In the genomic region with DNA sequence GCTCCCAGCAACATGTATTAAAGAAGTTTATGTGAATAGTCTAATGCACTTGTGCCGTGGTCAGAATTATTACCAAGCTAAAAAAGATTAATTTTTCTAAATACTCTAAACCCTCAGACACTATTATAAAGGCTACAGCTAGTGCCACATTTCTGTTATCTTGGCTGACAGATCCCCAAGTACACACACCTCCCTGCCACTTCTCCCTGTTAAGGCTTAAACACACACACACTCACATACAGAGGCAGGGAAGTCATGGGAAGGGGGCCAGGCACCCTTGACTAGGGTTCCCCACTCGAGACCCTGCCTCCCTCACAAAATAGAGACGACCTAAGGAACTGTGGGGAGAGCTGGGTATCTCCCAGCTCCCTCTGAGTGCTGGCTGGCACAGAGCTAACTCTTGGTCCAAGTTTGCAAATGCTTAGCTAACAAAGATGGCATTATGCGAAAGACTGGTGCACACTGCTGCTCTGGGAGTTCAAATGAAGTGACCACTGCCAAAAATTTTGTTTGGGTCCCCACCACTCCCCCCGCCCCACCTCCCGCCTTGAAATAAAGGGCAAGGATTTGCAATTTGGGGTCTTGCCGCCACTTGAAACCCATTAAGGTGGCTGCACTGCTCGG, we compare ENCODE assay signal across 15 cellular contexts. TPM values are rescaled to one million over a fixed set of nuclear protein-coding genes. Genes with fewer than 3 reads are reported as not detected.
DNase-seq lines count a peak whose midpoint lies in the region; ATAC-seq and TF ChIP-seq lines count a peak whose summit lies in the region.
"Had no signal": no experiment of that assay in that cellular context is flagged by ENCODE, and none has a peak within 500 bp of the region (broad histone marks: within the 10 kb centered on the region; RNA-seq: fewer than 3 reads in every experiment).

No MANE protein-coding gene starts in this region.

- H3K4me3 ChIP-seq in heart right ventricle: no peak overlapping the region
- no peak overlapping the region for H3K4me3 ChIP-seq in neural progenitor cell
- H3K4me3 ChIP-seq: transverse colon had no signal

- H3K79me2 ChIP-seq in neural progenitor cell (ENCODE audit: low read depth): peaks cover 96% of the 10 kb centered on the region

- H3K4me1 ChIP-seq in heart right ventricle (peaks cover 0 to 74% (median 40%) of the 10 kb centered on the region in 9 donors), neural progenitor cell (peaks cover 15% of the 10 kb centered on the region)

- H4K20me1 ChIP-seq in neural progenitor cell (ENCODE audit: low read depth): peaks cover 100% of the 10 kb centered on the region

- H3K4me3 Mint-ChIP-seq in activated T-helper 1 cell treated with anti-CD3 and anti-CD28 coated beads, Interleukin-12 subunit alpha, Interleukin-12 subunit beta, Interleukin-2, Interleukin-4 antibody, amounts not matched to agents 30 ng/mL and 10 ng/mL and 1 ng/mL, durations not matched to agents 14 hours and 24 hours and 36 hours: no peak overlapping the region
- H3K4me3 Mint-ChIP-seq in neural progenitor cell (no peak overlapping the region), Calu3 (ENCODE audit: low read depth, unreplicated experiment) (no peak overlapping the region)
- H3K4me3 Mint-ChIP-seq: activated T-cell treated with anti-CD3 and anti-CD28 coated beads, Interleukin-2, amount 50 U/mL, for 4 hours; T-cell had no signal

- peak overlapping the region in 9 of 10 donors; percentile 44 to 86 (median 67) for H3K27ac ChIP-seq in heart right ventricle
- H3K27ac ChIP-seq in neural progenitor cell: no peak overlapping the region

- intact Hi-C loops in activated T-helper 1 cell treated with anti-CD3 and anti-CD28 coated beads, Interleukin-12 subunit alpha, Interleukin-12 subunit beta, Interleukin-2, Interleukin-4 antibody, amounts not matched to agents 30 ng/mL and 10 ng/mL and 1 ng/mL, durations not matched to agents 14 hours and 24 hours and 36 hours (cut with micrococcal nuclease): no loop called here
- intact Hi-C loops in heart right ventricle (cut with DNase I): loop anchor here in 2 of 10 donors (5.0 to 10.0 kb wide), 2 partner anchors 34 to 62 kb away; no protein-coding TSS in a partner anchor
- intact Hi-C loops in Calu3 (cut with micrococcal nuclease; ENCODE audit: unreplicated experiment): no loop called here

- DNase-seq in CMK (ENCODE audit: low read depth) (peak; percentile 36), heart right ventricle (no peak), neural progenitor cell (ENCODE audit: low spot score) (no peak), NCI-H2029 treated with DMSO at 0.1 percent for 48 hours (lab: John Stamatoyannopoulos, UW) (no peak), Calu3 (no peak)
- DNase-seq in activated T-helper 1 cell treated with anti-CD3 and anti-CD28 coated beads, Interleukin-12 subunit alpha, Interleukin-12 subunit beta, Interleukin-2, Interleukin-4 antibody, amounts not matched to agents 30 ng/mL and 10 ng/mL and 1 ng/mL, durations not matched to agents 14 hours and 24 hours and 36 hours (ENCODE audit: low spot score): no peak
- no peak for DNase-seq in activated CD4-positive, alpha-beta T cell treated with anti-CD3 and anti-CD28 coated beads, Interleukin-2, amount 50 U/mL, for 48 hours
- DNase-seq: activated CD4-positive, alpha-beta T cell treated with anti-CD3 and anti-CD28 coated beads for 4 hours; activated T-cell treated with anti-CD3 and anti-CD28 coated beads, Interleukin-2, amount 50 U/mL, for 4 hours; effector memory CD4-positive, alpha-beta T cell; NCI-H1694; NCI-H524 treated with DMSO at 0.1 percent for 48 hours; T-cell; transverse colon had no signal

- no peak overlapping the region for H2AFZ ChIP-seq in neural progenitor cell (replicated peaks)

- peak overlapping the region; percentile 53 for H3K27ac Mint-ChIP-seq in activated T-helper 1 cell treated with anti-CD3 and anti-CD28 coated beads, Interleukin-12 subunit alpha, Interleukin-12 subunit beta, Interleukin-2, Interleukin-4 antibody, amounts not matched to agents 30 ng/mL and 10 ng/mL and 1 ng/mL, durations not matched to agents 14 hours and 24 hours and 36 hours
- H3K27ac Mint-ChIP-seq in neural progenitor cell (peak overlapping the region; percentile 64), Calu3 (ENCODE audit: unreplicated experiment) (no peak overlapping the region)

- 46 to 64% methylated on average over 8 of the region's 8 CpGs for WGBS in heart right ventricle, 2 donors

- H3F3A ChIP-seq in neural progenitor cell (ENCODE audit: low read depth): peaks cover 33% of the 10 kb centered on the region

- peaks cover 0 to 95% (median 25%) of the 10 kb centered on the region in 9 donors for H3K36me3 ChIP-seq in heart right ventricle
- peaks cover 2% of the 10 kb centered on the region for H3K36me3 ChIP-seq in neural progenitor cell

- peaks cover 63% of the 10 kb centered on the region for H3K4me1 Mint-ChIP-seq in activated T-helper 1 cell treated with anti-CD3 and anti-CD28 coated beads, Interleukin-12 subunit alpha, Interleukin-12 subunit beta, Interleukin-2, Interleukin-4 antibody, amounts not matched to agents 30 ng/mL and 10 ng/mL and 1 ng/mL, durations not matched to agents 14 hours and 24 hours and 36 hours (ENCODE audit: low read depth)
- H3K4me1 Mint-ChIP-seq in neural progenitor cell (peaks cover 59% of the 10 kb centered on the region), Calu3 (ENCODE audit: low read depth, unreplicated experiment) (no peaks in the 10 kb centered on the region)

- no peaks in the 10 kb centered on the region for H3K27me3 Mint-ChIP-seq in activated T-helper 1 cell treated with anti-CD3 and anti-CD28 coated beads, Interleukin-12 subunit alpha, Interleukin-12 subunit beta, Interleukin-2, Interleukin-4 antibody, amounts not matched to agents 30 ng/mL and 10 ng/mL and 1 ng/mL, durations not matched to agents 14 hours and 24 hours and 36 hours (ENCODE audit: insufficient read depth)
- H3K27me3 Mint-ChIP-seq in neural progenitor cell (ENCODE audit: insufficient read depth, low read depth): peaks cover 4% of the 10 kb centered on the region
- no peaks in the 10 kb centered on the region for H3K27me3 Mint-ChIP-seq in Calu3 (ENCODE audit: unreplicated experiment)
- H3K27me3 Mint-ChIP-seq: T-cell had no signal

- H3K36me3 Mint-ChIP-seq in activated T-helper 1 cell treated with anti-CD3 and anti-CD28 coated beads, Interleukin-12 subunit alpha, Interleukin-12 subunit beta, Interleukin-2, Interleukin-4 antibody, amounts not matched to agents 30 ng/mL and 10 ng/mL and 1 ng/mL, durations not matched to agents 14 hours and 24 hours and 36 hours (ENCODE audit: low read depth): peaks cover 69% of the 10 kb centered on the region
- H3K36me3 Mint-ChIP-seq in neural progenitor cell (peaks cover 59% of the 10 kb centered on the region), Calu3 (ENCODE audit: insufficient read depth, unreplicated experiment) (no peaks in the 10 kb centered on the region)

- TF ChIP-seq CTCF in heart right ventricle (IDR thresholded peaks at IDR 0.05): no peak
- TF ChIP-seq CTCF in neural progenitor cell (IDR thresholded peaks at IDR 0.05): no peak
- no peak for TF ChIP-seq CTCF in Calu3 (IDR thresholded peaks at IDR 0.05; ENCODE audit: unreplicated experiment)

- peak; percentile 10 to 69 (median 36) for ATAC-seq in heart right ventricle
- no peak for ATAC-seq in HG03139 (IDR thresholded peaks at IDR 0.05; ENCODE audit: unreplicated experiment)
- ATAC-seq: activated T-cell treated with anti-CD3 and anti-CD28 coated beads, Interleukin-2, amount 50 U/mL, for 4 hours; T-cell had no signal

- no peaks in the 10 kb centered on the region for H3K9me3 Mint-ChIP-seq in activated T-helper 1 cell treated with anti-CD3 and anti-CD28 coated beads, Interleukin-12 subunit alpha, Interleukin-12 subunit beta, Interleukin-2, Interleukin-4 antibody, amounts not matched to agents 30 ng/mL and 10 ng/mL and 1 ng/mL, durations not matched to agents 14 hours and 24 hours and 36 hours
- H3K9me3 Mint-ChIP-seq in neural progenitor cell: no peaks in the 10 kb centered on the region
- no peaks in the 10 kb centered on the region for H3K9me3 Mint-ChIP-seq in Calu3 (ENCODE audit: low read depth, unreplicated experiment)
- H3K9me3 Mint-ChIP-seq: activated T-cell treated with anti-CD3 and anti-CD28 coated beads, Interleukin-2, amount 50 U/mL, for 4 hours; T-cell had no signal

- no peak overlapping the region for H3K4me2 ChIP-seq in neural progenitor cell

- CTCF ChIA-PET in Calu3 (lab: Charles Lee): interaction anchor here (0.7 kb wide), 1 partner anchor 153 kb away, joined by 5 read pairs; no protein-coding TSS in a partner anchor

- no TSS peak for BruUV-seq in Calu3 (replicated peaks; lab: Mats Ljungman, UMichigan)

- H3K9ac ChIP-seq in neural progenitor cell: no peak overlapping the region

- no peaks in the 10 kb centered on the region for H3K9me3 ChIP-seq in heart right ventricle
- no peaks in the 10 kb centered on the region for H3K9me3 ChIP-seq in neural progenitor cell (ENCODE audit: low read depth)
- H3K9me3 ChIP-seq: transverse colon had no signal

- H3K27me3 ChIP-seq in heart right ventricle (no peaks in the 10 kb centered on the region), neural progenitor cell (no peaks in the 10 kb centered on the region)
- H3K27me3 ChIP-seq: transverse colon had no signal

RNA-seq across cellular contexts. Expression of a gene that starts 9.8 kb away (rescaled TPM):
- 98.0 and 110 TPM in 2 replicates for total RNA-seq in activated T-helper 1 cell treated with anti-CD3 and anti-CD28 coated beads, Interleukin-12 subunit alpha, Interleukin-12 subunit beta, Interleukin-2, Interleukin-4 antibody, amounts not matched to agents 30 ng/mL and 10 ng/mL and 1 ng/mL, durations not matched to agents 14 hours and 24 hours and 36 hours
- total RNA-seq in heart right ventricle: 10 to 100 TPM; 33.7 to 71.9 (median 52.8) TPM
- 10 to 100 TPM; 17.6 to 58.8 TPM for polyA plus RNA-seq in heart right ventricle
- total RNA-seq in neural progenitor cell (ENCODE audit: low replicate concordance): 53.0 and 86.1 TPM in 2 replicates
- 16.6 and 16.7 TPM in 2 replicates for total RNA-seq in Calu3 (2022)
